8 cellular contexts compared by ENCODE assay signal in the genomic region with DNA sequence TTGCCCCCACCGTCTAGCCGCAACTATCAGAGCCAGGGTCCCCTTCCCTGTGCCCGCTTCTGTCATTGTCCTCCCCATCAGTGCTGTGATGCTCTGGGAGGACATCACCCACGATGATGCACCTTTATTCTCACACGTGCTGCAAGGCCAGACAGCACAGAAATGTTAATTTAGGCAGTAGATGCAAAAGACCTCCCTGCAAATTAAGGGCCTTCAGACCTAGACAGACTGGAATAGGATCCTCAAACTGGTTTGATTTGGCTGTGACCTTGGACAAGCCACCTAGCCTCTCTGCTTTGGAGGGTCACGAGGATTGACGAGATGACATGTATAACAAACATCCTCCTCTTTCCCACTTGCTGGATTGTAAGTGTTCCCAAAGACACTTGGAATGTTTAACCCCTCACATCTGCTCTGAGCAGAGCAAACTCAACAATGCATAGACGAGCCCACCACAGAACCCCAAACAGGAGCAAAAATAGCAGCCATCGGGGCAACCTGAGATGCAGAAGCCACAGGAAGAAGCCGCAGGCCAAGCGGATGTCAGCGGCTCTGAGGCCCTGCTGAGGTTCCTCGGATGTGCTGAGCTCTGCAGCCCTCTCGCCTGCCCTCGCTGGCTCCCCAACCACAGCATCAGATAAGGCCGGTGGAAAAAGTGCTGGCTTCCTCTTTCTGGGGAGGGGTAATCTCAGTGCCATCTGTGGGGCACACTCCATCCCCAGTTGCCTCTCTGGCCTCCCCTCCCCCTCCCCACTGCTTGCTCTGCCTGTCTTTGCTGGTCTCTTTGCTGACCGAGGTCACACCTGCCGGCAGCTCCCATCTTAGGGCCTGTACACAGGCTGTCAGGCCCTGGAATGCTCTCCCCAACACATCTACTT. TPM values are rescaled to one million over a fixed set of nuclear protein-coding genes. Genes with fewer than 3 reads are reported as not detected.
DNase-seq lines count a peak whose midpoint lies in the region; ATAC-seq and TF ChIP-seq lines count a peak whose summit lies in the region.

No MANE protein-coding gene starts in this region.

- DNase-seq in KG1 (lab: John Stamatoyannopoulos, UW): peak; percentile 67
- DNase-seq in activated CD4-positive, alpha-beta T cell treated with anti-CD3 and anti-CD28 coated beads, Interleukin-2, amount 50 U/mL, for 48 hours: peak; percentile 69 to 80
- DNase-seq in left ventricle myocardium inferior: peak; percentile 46
- no peak for DNase-seq in NCI-H446 (lab: John Stamatoyannopoulos, UW)
- no peak for DNase-seq in HCEC 1CT
- DNase-seq in epidermal melanocyte (ENCODE audit: insufficient read length, low spot score): no peak

- no peak overlapping the region for H3K27ac ChIP-seq in left ventricle myocardium inferior (replicated peaks)

- peak overlapping the region; percentile 3 for H3K27ac Mint-ChIP-seq in stimulated activated memory B cell treated with anti-CD40 and anti-IgM and Interleukin-4, amounts not matched to agents 10 μg/mL and 1 μg/mL and 100 μg/mL, for 72 hours

- no peak for TF ChIP-seq CTCF in left ventricle myocardium inferior (IDR thresholded peaks at IDR 0.05; ENCODE audit: borderline replicate concordance)

- no peak overlapping the region for H3K4me3 Mint-ChIP-seq in stimulated activated memory B cell treated with anti-CD40 and anti-IgM and Interleukin-4, amounts not matched to agents 10 μg/mL and 1 μg/mL and 100 μg/mL, for 72 hours

- no peaks in the 10 kb centered on the region for H3K9me3 ChIP-seq in left ventricle myocardium inferior (replicated peaks)

- peaks cover 74% of the 10 kb centered on the region for H3K27me3 ChIP-seq in left ventricle myocardium inferior (ENCODE audit: low read depth)

- H3K4me1 Mint-ChIP-seq in stimulated activated memory B cell treated with anti-CD40 and anti-IgM and Interleukin-4, amounts not matched to agents 10 μg/mL and 1 μg/mL and 100 μg/mL, for 72 hours: peaks cover 33% of the 10 kb centered on the region

- peaks cover 3% of the 10 kb centered on the region for H3K4me1 ChIP-seq in left ventricle myocardium inferior

- H3K27me3 Mint-ChIP-seq in stimulated activated memory B cell treated with anti-CD40 and anti-IgM and Interleukin-4, amounts not matched to agents 10 μg/mL and 1 μg/mL and 100 μg/mL, for 72 hours: no peaks in the 10 kb centered on the region

- no peaks in the 10 kb centered on the region for H3K36me3 Mint-ChIP-seq in stimulated activated memory B cell treated with anti-CD40 and anti-IgM and Interleukin-4, amounts not matched to agents 10 μg/mL and 1 μg/mL and 100 μg/mL, for 72 hours

- intact Hi-C loops in left ventricle myocardium inferior (cut with micrococcal nuclease): no loop called here

- H3K9me3 Mint-ChIP-seq in stimulated activated memory B cell treated with anti-CD40 and anti-IgM and Interleukin-4, amounts not matched to agents 10 μg/mL and 1 μg/mL and 100 μg/mL, for 72 hours: no peaks in the 10 kb centered on the region

- ATAC-seq in GM19455 (IDR thresholded peaks at IDR 0.05; ENCODE audit: unreplicated experiment): peak; percentile 75
- peak; percentile 86 for ATAC-seq in stimulated activated memory B cell treated with anti-CD40 and anti-IgM and Interleukin-4, amounts not matched to agents 10 μg/mL and 1 μg/mL and 100 μg/mL, for 72 hours

- H3K4me3 ChIP-seq in left ventricle myocardium inferior: no peak overlapping the region

- H3K36me3 ChIP-seq in left ventricle myocardium inferior: no peaks in the 10 kb centered on the region

RNA-seq across cellular contexts. Expression of a gene that starts 35.3 kb away (rescaled TPM):
- total RNA-seq in left ventricle myocardium inferior: 0.30 TPM

Comparison
In these comparisons a context has a peak if more than half of its experiments do, and no peak if none do; other contexts are left out.
1. DNase-seq: peak in KG1 (single experiment), activated CD4-positive, alpha-beta T cell treated with anti-CD3 and anti-CD28 coated beads, Interleukin-2, amount 50 U/mL, for 48 hours (2 of 2) and left ventricle myocardium inferior (single experiment); none in NCI-H446 (0 of 2), HCEC 1CT (single experiment) and epidermal melanocyte (single experiment).